18 cellular contexts compared by ENCODE assay signal in the genomic region with DNA sequence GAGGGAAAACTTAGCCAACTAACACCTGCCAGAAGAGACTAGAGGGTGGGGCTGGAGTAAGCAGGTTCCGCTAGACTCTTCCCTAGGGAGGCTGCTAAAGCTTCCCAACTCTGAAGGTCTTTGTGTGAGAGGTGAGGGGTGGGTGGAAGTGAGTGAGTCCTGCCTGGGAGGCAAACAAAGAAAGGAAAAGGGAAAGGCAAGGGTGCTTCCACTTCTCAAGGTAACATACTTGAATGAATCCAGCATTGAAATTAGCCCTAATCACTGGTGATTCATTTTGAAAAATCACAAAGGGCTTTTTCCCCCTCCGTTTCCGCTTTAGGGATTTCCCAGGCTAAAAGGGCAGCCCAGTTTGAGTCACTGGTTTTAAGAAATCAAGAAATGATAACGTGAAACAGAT.
DNase-seq lines count a peak whose midpoint lies in the region; ATAC-seq, FAIRE-seq and TF ChIP-seq lines count a peak whose summit lies in the region.
"Had no signal": no experiment of that assay in that cellular context is flagged by ENCODE, and none has a peak within 500 bp of the region (broad histone marks: within the 10 kb centered on the region; RNA-seq: fewer than 3 reads in every experiment).

No MANE protein-coding gene starts in this region.

- H3K9me3 ChIP-seq in keratinocyte (ENCODE audit: control insufficient read depth, low read depth, low read length) (no peaks in the 10 kb centered on the region), subcutaneous abdominal adipose tissue (ENCODE audit: control insufficient read depth in 5 of 5, low read length in 5 of 5) (no peaks in the 10 kb centered on the region)
- H3K9me3 ChIP-seq: HAP-1, neutrophil had no signal

- dilution Hi-C loops in keratinocyte (cut with MboI; ENCODE audit: extremely low pct_ligation_motif_present, low sequenced_read_pairs) = no loop called here

- peak overlapping the region; percentile 77 for H3K4me2 ChIP-seq in keratinocyte (ENCODE audit: control insufficient read depth, extremely low read depth, insufficient read depth, low read depth, low read length)

- intact Hi-C loops in Right ventricle myocardium inferior (cut with DNase I) = loop anchor here (10.0 kb wide), 1 partner anchor 267 kb away; no protein-coding TSS in a partner anchor
- intact Hi-C loops in cardiac septum (cut with DNase I) = loop anchor here (1.0 to 2.0 kb wide), 2 partner anchors 179 to 217 kb away; no protein-coding TSS in a partner anchor
- intact Hi-C loops in natural killer cell (cut with micrococcal nuclease) = no loop called here

- H3K4me1 ChIP-seq in keratinocyte (ENCODE audit: control insufficient read depth, extremely low read depth, insufficient read depth, low read length) (peaks cover 11% of the 10 kb centered on the region), subcutaneous abdominal adipose tissue (ENCODE audit: control insufficient read depth in 5 of 5, insufficient read depth in 5 of 5, low read length in 5 of 5) (peaks cover 5 to 23% (median 13%) of the 10 kb centered on the region in 5 donors)
- H3K4me1 ChIP-seq: HAP-1 had no signal

- TF ChIP-seq CTCF in epithelial cell of esophagus (IDR thresholded peaks at IDR 0.05; ENCODE audit: insufficient read depth, low read depth, low read length, missing control alignments) (no peak), keratinocyte (optimal IDR thresholded peaks at IDR 0.05 in 1 of 3, IDR thresholded peaks at IDR 0.05 in 1 of 3, conservative IDR thresholded peaks at IDR 0.05 in 1 of 3; ENCODE audit: extremely low read depth in 1 of 3, insufficient read depth in 2 of 3, low read length in 3 of 3) (no peak), natural killer cell (IDR thresholded peaks at IDR 0.05) (no peak)

- H3K4me1 Mint-ChIP-seq in natural killer cell = no peaks in the 10 kb centered on the region

- H3K4me3 ChIP-seq in epithelial cell of esophagus (ENCODE audit: low read length) (no peak overlapping the region), keratinocyte (ENCODE audit: control insufficient read depth in 2 of 3, extremely low read depth in 1 of 3, insufficient read depth in 2 of 3, low read depth in 1 of 3, low read length in 3 of 3) (no peak overlapping the region), subcutaneous abdominal adipose tissue (ENCODE audit: low read depth in 1 of 5, low read length in 5 of 5) (no peak overlapping the region)
- H3K4me3 ChIP-seq: HAP-1 had no signal

- H3K9me1 ChIP-seq in keratinocyte (ENCODE audit: control insufficient read depth, extremely low read depth, insufficient read depth, low read length) = no peaks in the 10 kb centered on the region

- H3K27ac ChIP-seq in keratinocyte (ENCODE audit: control insufficient read depth, insufficient read depth, low read length) (no peak overlapping the region), subcutaneous abdominal adipose tissue (ENCODE audit: low read depth, low read length) (peak overlapping the region; percentile 81)
- H3K27ac ChIP-seq: neutrophil had no signal

- H3K9ac ChIP-seq in keratinocyte (ENCODE audit: control insufficient read depth, extremely low read depth, insufficient read depth, low read length) (no peak overlapping the region), subcutaneous abdominal adipose tissue (ENCODE audit: low read length in 5 of 5) (peak overlapping the region in 1 of 5 donors; percentile 40)

- H3K36me3 ChIP-seq in keratinocyte (ENCODE audit: control insufficient read depth in 2 of 2, extremely low read depth in 1 of 2, insufficient read depth in 2 of 2, low read length in 2 of 2) (no peaks in the 10 kb centered on the region), subcutaneous abdominal adipose tissue (ENCODE audit: control insufficient read depth in 5 of 5, insufficient read depth in 5 of 5, low read length in 5 of 5) (no peaks in the 10 kb centered on the region)
- H3K36me3 ChIP-seq: HAP-1, neutrophil had no signal

- no peaks in the 10 kb centered on the region for H3K27me3 ChIP-seq in keratinocyte (ENCODE audit: control insufficient read depth, extremely low read depth, insufficient read depth, low read length)
- H3K27me3 ChIP-seq in subcutaneous abdominal adipose tissue (ENCODE audit: control insufficient read depth in 5 of 5, insufficient read depth in 4 of 5, low read length in 5 of 5) = no peaks in the 10 kb centered on the region
- H3K27me3 ChIP-seq: neutrophil had no signal

- peak; percentile 60 for FAIRE-seq in keratinocyte (lab: Jason Lieb, UNC)
- FAIRE-seq: GM18507 had no signal

- no peak for DNase-seq in Right ventricle myocardium inferior (ENCODE audit: missing footprints)
- no peak for DNase-seq in cardiac septum (ENCODE audit: low spot score)
- DNase-seq in epithelial cell of esophagus (ENCODE audit: low read depth) = peak; percentile 64
- DNase-seq in keratinocyte (ENCODE audit: low read depth, low spot score) = no peak
- DNase-seq in DMS114 treated with DMSO at 0.1 percent for 48 hours (lab: John Stamatoyannopoulos, UW; ENCODE audit: unreplicated experiment) = no peak
- DNase-seq in stimulated activated CD4-positive, alpha-beta T cell treated with anti-CD3 and anti-CD28 coated beads, Interleukin-4, amount 100 ng/mL, for 4 hours = no peak
- no peak for DNase-seq in natural killer cell
- DNase-seq: ACHN; COR-L47; hypothalamus; NCI-H526; SHP77; stimulated activated CD4-positive, alpha-beta T cell treated with anti-CD3 and anti-CD28 coated beads, Interleukin-12 subunit alpha, Interleukin-12 subunit beta, amount 100 ng/mL, for 4 hours had no signal

- no peak overlapping the region for H3K27ac Mint-ChIP-seq in natural killer cell
- H3K27ac Mint-ChIP-seq: activated T-helper 1 cell treated with anti-CD3 and anti-CD28 coated beads, Interleukin-12 subunit alpha, Interleukin-12 subunit beta, Interleukin-2, Interleukin-4 antibody, amounts not matched to agents 30 ng/mL and 10 ng/mL and 1 ng/mL, durations not matched to agents 14 hours and 24 hours and 36 hours had no signal

- H3K4me3 Mint-ChIP-seq in natural killer cell = no peak overlapping the region
- H3K4me3 Mint-ChIP-seq: activated T-helper 1 cell treated with anti-CD3 and anti-CD28 coated beads, Interleukin-12 subunit alpha, Interleukin-12 subunit beta, Interleukin-2, Interleukin-4 antibody, amounts not matched to agents 30 ng/mL and 10 ng/mL and 1 ng/mL, durations not matched to agents 14 hours and 24 hours and 36 hours had no signal

- H4K20me1 ChIP-seq in keratinocyte (ENCODE audit: control insufficient read depth, extremely low read depth, insufficient read depth, low read length) = no peaks in the 10 kb centered on the region

- H3K27me3 Mint-ChIP-seq in natural killer cell (ENCODE audit: low read depth in 2 of 2) = no peaks in the 10 kb centered on the region

- H3K79me2 ChIP-seq in keratinocyte (ENCODE audit: control insufficient read depth, insufficient read depth, low read length) = no peaks in the 10 kb centered on the region

- peak overlapping the region; percentile 71 for H2AFZ ChIP-seq in keratinocyte (ENCODE audit: control insufficient read depth, low read length)

- H3K36me3 Mint-ChIP-seq in natural killer cell = no peaks in the 10 kb centered on the region

- ATAC-seq in Right ventricle myocardium inferior (peak; percentile 53), natural killer cell (no peak)

- peaks cover 11 to 13% of the 10 kb centered on the region in 2 donors for H3K9me3 Mint-ChIP-seq in natural killer cell
